Comparison of ENCODE assay signal across 1 cellular context in the genomic region with DNA sequence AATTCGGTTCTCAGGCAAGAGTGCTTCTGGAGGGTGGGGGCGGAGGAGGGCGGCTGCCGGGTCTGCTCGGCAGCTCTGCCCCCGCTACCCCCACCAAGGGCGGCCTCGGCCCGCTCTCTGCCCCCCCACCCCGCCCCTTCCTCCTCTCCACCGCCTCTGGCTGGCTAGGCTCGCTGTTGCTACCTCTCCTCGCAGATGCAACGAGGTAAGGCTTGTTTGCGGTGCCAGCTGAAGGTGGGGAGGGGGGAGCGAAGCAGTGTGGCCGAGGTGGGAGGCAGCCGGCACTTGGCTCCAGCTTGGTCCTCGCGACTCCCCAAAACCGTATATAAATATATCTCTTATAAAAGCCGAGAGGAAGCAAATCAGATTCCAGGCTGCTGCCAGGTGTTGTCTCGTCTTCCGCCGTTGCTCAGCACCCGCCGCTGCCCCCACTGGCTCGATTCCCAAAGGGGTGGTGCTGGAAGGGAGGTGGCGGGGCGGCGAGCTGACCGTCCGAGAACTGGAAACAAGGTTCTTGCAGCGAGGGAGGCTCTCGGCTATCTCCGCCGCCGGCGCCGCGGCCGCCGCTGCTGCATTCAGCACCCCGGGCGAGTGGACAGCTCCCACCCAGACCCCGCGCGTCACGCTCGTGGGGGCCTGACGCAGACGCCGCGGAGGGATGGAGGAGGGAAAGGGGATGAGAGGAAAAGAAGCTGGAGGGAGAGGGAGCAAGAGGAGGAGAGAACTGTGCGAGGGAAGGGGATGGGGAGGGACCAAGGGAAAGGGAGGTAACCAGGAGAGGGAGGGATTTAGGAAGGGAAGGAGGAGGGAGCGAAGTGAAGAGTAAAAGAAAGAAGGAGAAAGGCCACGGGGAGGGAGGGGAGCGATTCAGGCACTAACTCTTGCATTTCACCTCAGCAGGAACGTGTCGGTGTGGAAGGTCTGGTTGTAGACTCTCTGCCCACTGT.
A peak's percentile ranks its signal among the peaks of the same experiment; 100 is the strongest.
TF ChIP-seq lines count a peak whose summit lies in the region.

Gene MARCHF4 (minus strand): TSS at position 728 of the 947 bp plus-strand sequence. CDS start 2,223 bp downstream, outside the sequence.

TF ChIP-seq in HepG2, 621 proteins besides CTCF, POLR2A, EP300 and RAD21 (continued from another document and continues in another):
- TF ChIP-seq ZNF281 (CRISPR knock-in tag; IDR thresholded peaks at IDR 0.05; ENCODE audit: borderline replicate concordance), result peak; percentile 71
- TF ChIP-seq ZNF720 (CRISPR knock-in tag; IDR thresholded peaks at IDR 0.05), result no peak; the same call in 1 of the 2 replicates
- peak; percentile 91; the same call in 1 of the 2 replicates for TF ChIP-seq EEA1 (CRISPR knock-in tag; IDR thresholded peaks at IDR 0.05; ENCODE audit: borderline replicate concordance)
- TF ChIP-seq, protein P1, sequence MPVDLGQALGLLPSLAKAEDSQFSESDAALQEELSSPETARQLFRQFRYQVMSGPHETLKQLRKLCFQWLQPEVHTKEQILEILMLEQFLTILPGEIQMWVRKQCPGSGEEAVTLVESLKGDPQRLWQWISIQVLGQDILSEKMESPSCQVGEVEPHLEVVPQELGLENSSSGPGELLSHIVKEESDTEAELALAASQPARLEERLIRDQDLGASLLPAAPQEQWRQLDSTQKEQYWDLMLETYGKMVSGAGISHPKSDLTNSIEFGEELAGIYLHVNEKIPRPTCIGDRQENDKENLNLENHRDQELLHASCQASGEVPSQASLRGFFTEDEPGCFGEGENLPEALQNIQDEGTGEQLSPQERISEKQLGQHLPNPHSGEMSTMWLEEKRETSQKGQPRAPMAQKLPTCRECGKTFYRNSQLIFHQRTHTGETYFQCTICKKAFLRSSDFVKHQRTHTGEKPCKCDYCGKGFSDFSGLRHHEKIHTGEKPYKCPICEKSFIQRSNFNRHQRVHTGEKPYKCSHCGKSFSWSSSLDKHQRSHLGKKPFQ (CRISPR knock-in tag; IDR thresholded peaks at IDR 0.05; ENCODE audit: insufficient replicate concordance), result peak; percentile 82
- TF ChIP-seq THYN1 (CRISPR knock-in tag; IDR thresholded peaks at IDR 0.05; ENCODE audit: borderline replicate concordance, low read depth), result no peak
- no peak for TF ChIP-seq POLR2G (IDR thresholded peaks at IDR 0.05; ENCODE audit: low read depth, low read length)
- no peak for TF ChIP-seq ADNP (CRISPR knock-in tag; IDR thresholded peaks at IDR 0.05)
- no peak for TF ChIP-seq CREM (IDR thresholded peaks at IDR 0.05)
- peak; percentile 76 for TF ChIP-seq CREM (CRISPR knock-in tag; IDR thresholded peaks at IDR 0.05)
- TF ChIP-seq RAD51 (IDR thresholded peaks at IDR 0.05; ENCODE audit: borderline replicate concordance), result no peak
- TF ChIP-seq, protein P2, sequence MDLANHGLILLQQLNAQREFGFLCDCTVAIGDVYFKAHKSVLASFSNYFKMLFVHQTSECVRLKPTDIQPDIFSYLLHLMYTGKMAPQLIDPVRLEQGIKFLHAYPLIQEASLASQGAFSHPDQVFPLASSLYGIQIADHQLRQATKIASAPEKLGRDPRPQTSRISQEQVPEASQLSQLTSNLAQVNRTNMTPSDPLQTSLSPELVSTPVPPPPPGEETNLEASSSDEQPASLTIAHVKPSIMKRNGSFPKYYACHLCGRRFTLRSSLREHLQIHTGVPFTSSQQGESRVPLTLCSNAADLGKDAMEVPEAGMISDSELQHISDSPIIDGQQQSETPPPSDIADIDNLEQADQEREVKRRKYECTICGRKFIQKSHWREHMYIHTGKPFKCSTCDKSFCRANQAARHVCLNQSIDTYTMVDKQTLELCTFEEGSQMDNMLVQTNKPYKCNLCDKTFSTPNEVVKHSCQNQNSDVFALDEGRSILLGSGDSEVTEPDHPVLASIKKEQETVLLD (CRISPR knock-in tag; IDR thresholded peaks at IDR 0.05; ENCODE audit: low read depth), result peak; percentile 64; the same call in 1 of the 2 replicates
- TF ChIP-seq ZNF562 (CRISPR knock-in tag; IDR thresholded peaks at IDR 0.05; ENCODE audit: borderline replicate concordance), result no peak; the same call in 1 of the 2 replicates
- TF ChIP-seq, protein P3, sequence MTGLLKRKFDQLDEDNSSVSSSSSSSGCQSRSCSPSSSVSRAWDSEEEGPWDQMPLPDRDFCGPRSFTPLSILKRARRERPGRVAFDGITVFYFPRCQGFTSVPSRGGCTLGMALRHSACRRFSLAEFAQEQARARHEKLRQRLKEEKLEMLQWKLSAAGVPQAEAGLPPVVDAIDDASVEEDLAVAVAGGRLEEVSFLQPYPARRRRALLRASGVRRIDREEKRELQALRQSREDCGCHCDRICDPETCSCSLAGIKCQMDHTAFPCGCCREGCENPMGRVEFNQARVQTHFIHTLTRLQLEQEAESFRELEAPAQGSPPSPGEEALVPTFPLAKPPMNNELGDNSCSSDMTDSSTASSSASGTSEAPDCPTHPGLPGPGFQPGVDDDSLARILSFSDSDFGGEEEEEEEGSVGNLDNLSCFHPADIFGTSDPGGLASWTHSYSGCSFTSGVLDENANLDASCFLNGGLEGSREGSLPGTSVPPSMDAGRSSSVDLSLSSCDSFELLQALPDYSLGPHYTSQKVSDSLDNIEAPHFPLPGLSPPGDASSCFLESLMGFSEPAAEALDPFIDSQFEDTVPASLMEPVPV (CRISPR knock-in tag; IDR thresholded peaks at IDR 0.05), result peak; percentile 81
- TF ChIP-seq ZNF558 (CRISPR knock-in tag; IDR thresholded peaks at IDR 0.05; ENCODE audit: borderline replicate concordance), result peak; percentile 92; the same call in 1 of the 2 replicates
- 0 out of 2 replicates have a peak, but pooled peaks have one; percentile 80 for TF ChIP-seq MTA3 (CRISPR knock-in tag; IDR thresholded peaks at IDR 0.05)
- TF ChIP-seq ZFP36 (IDR thresholded peaks at IDR 0.05; ENCODE audit: borderline replicate concordance, low read depth, low read length, partially characterized antibody), result no peak
- TF ChIP-seq ZNF644 (CRISPR knock-in tag; IDR thresholded peaks at IDR 0.05; ENCODE audit: low read depth), result peak; percentile 50; the same call in 1 of the 2 replicates
- 0 out of 2 replicates have a peak, but pooled peaks have one; percentile 40 for TF ChIP-seq ZNF776 (CRISPR knock-in tag; IDR thresholded peaks at IDR 0.05)
- peak; percentile 62; the same call in 1 of the 2 replicates for TF ChIP-seq ETS1 (CRISPR knock-in tag; IDR thresholded peaks at IDR 0.05)
- peak; percentile 91; the same call in 1 of the 2 replicates for TF ChIP-seq CBX5 (CRISPR knock-in tag; IDR thresholded peaks at IDR 0.05; ENCODE audit: borderline replicate concordance)
- peak; percentile 83; the same call in 1 of the 2 replicates for TF ChIP-seq CREBL2 (CRISPR knock-in tag; IDR thresholded peaks at IDR 0.05; ENCODE audit: borderline replicate concordance)
- peak; percentile 90; the same call in 1 of the 2 replicates for TF ChIP-seq ZFYVE20 (CRISPR knock-in tag; IDR thresholded peaks at IDR 0.05; ENCODE audit: borderline replicate concordance, low read depth)
- TF ChIP-seq ZBTB20 (CRISPR knock-in tag; IDR thresholded peaks at IDR 0.05; ENCODE audit: borderline replicate concordance, low read depth), result peak; percentile 85; the same call in 1 of the 2 replicates
- TF ChIP-seq, protein P4, sequence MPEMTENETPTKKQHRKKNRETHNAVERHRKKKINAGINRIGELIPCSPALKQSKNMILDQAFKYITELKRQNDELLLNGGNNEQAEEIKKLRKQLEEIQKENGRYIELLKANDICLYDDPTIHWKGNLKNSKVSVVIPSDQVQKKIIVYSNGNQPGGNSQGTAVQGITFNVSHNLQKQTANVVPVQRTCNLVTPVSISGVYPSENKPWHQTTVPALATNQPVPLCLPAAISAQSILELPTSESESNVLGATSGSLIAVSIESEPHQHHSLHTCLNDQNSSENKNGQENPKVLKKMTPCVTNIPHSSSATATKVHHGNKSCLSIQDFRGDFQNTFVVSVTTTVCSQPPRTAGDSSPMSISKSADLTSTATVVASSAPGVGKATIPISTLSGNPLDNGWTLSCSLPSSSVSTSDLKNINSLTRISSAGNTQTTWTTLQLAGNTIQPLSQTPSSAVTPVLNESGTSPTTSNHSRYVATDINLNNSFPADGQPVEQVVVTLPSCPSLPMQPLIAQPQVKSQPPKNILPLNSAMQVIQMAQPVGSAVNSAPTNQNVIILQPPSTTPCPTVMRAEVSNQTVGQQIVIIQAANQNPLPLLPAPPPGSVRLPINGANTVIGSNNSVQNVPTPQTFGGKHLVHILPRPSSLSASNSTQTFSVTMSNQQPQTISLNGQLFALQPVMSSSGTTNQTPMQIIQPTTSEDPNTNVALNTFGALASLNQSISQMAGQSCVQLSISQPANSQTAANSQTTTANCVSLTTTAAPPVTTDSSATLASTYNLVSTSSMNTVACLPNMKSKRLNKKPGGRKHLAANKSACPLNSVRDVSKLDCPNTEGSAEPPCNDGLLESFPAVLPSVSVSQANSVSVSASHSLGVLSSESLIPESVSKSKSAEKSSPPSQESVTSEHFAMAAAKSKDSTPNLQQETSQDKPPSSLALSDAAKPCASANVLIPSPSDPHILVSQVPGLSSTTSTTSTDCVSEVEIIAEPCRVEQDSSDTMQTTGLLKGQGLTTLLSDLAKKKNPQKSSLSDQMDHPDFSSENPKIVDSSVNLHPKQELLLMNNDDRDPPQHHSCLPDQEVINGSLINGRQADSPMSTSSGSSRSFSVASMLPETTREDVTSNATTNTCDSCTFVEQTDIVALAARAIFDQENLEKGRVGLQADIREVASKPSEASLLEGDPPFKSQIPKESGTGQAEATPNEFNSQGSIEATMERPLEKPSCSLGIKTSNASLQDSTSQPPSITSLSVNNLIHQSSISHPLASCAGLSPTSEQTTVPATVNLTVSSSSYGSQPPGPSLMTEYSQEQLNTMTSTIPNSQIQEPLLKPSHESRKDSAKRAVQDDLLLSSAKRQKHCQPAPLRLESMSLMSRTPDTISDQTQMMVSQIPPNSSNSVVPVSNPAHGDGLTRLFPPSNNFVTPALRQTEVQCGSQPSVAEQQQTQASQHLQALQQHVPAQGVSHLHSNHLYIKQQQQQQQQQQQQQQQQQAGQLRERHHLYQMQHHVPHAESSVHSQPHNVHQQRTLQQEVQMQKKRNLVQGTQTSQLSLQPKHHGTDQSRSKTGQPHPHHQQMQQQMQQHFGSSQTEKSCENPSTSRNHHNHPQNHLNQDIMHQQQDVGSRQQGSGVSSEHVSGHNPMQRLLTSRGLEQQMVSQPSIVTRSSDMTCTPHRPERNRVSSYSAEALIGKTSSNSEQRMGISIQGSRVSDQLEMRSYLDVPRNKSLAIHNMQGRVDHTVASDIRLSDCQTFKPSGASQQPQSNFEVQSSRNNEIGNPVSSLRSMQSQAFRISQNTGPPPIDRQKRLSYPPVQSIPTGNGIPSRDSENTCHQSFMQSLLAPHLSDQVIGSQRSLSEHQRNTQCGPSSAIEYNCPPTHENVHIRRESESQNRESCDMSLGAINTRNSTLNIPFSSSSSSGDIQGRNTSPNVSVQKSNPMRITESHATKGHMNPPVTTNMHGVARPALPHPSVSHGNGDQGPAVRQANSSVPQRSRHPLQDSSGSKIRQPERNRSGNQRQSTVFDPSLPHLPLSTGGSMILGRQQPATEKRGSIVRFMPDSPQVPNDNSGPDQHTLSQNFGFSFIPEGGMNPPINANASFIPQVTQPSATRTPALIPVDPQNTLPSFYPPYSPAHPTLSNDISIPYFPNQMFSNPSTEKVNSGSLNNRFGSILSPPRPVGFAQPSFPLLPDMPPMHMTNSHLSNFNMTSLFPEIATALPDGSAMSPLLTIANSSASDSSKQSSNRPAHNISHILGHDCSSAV (CRISPR knock-in tag; IDR thresholded peaks at IDR 0.05; ENCODE audit: borderline replicate concordance), result no peak; the same call in 1 of the 2 replicates
- TF ChIP-seq DNMT3B (CRISPR knock-in tag; conservative IDR thresholded peaks at IDR 0.05), result peak; percentile 90; the same call in 1 of the 2 replicates
- TF ChIP-seq, protein P5, sequence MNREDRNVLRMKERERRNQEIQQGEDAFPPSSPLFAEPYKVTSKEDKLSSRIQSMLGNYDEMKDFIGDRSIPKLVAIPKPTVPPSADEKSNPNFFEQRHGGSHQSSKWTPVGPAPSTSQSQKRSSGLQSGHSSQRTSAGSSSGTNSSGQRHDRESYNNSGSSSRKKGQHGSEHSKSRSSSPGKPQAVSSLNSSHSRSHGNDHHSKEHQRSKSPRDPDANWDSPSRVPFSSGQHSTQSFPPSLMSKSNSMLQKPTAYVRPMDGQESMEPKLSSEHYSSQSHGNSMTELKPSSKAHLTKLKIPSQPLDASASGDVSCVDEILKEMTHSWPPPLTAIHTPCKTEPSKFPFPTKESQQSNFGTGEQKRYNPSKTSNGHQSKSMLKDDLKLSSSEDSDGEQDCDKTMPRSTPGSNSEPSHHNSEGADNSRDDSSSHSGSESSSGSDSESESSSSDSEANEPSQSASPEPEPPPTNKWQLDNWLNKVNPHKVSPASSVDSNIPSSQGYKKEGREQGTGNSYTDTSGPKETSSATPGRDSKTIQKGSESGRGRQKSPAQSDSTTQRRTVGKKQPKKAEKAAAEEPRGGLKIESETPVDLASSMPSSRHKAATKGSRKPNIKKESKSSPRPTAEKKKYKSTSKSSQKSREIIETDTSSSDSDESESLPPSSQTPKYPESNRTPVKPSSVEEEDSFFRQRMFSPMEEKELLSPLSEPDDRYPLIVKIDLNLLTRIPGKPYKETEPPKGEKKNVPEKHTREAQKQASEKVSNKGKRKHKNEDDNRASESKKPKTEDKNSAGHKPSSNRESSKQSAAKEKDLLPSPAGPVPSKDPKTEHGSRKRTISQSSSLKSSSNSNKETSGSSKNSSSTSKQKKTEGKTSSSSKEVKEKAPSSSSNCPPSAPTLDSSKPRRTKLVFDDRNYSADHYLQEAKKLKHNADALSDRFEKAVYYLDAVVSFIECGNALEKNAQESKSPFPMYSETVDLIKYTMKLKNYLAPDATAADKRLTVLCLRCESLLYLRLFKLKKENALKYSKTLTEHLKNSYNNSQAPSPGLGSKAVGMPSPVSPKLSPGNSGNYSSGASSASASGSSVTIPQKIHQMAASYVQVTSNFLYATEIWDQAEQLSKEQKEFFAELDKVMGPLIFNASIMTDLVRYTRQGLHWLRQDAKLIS (CRISPR knock-in tag; IDR thresholded peaks at IDR 0.05), result no peak
